Comparison of ENCODE assay signal across 18 cellular contexts in the genomic region with DNA sequence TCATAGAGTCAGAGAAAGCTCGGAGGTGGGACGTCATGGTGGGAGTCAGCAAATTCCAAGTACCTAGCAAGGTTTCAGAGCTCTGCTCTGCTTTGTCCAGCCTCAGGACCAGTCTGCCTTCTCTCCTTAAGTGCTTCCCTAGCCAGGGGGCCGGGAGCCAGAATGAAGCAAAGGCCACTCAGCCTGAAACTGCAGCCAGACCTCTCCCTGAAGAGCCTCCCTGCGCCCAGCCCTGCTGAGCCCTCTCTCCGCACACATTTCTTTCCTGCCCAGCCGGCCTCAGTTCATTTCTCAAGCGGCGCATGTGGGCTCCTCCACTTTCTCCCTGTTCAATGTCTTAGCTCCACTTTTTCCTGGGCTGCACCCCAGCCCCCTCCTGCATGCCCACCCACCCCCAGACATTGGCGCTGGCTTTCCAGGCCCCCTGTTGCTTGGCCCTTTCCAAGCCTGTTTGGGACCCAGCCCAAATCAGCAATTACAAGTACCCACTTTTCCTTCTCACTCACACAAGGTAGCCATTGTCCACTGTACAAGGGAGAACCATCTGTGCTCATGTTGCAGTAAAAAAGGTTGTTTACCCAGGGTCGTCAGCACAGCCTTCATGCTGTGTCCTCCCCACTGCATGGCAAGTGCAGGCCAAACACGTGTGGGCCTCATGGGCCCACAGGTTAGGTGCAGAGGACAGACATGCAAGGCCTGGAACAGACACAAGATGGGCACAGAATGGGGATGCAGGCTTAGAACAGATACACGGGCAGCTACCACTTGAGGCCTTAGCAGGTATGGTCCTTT.
DNase-seq lines count a peak whose midpoint lies in the region; ATAC-seq, FAIRE-seq and TF ChIP-seq lines count a peak whose summit lies in the region.
"Had no signal": no experiment of that assay in that cellular context is flagged by ENCODE, and none has a peak within 500 bp of the region (broad histone marks: within the 10 kb centered on the region; RNA-seq: fewer than 3 reads in every experiment).

No MANE protein-coding gene starts in this region.

- H3K4me1 ChIP-seq in RWPE2 (ENCODE audit: insufficient read depth, poor library complexity, severe bottlenecking) (peaks cover 22% of the 10 kb centered on the region), HepG2 (ENCODE audit: insufficient read depth, low read length) (peaks cover 57% of the 10 kb centered on the region)
- H3K4me1 ChIP-seq: SJCRH30 had no signal

- no peak for TF ChIP-seq POLR2A in HepG2 (IDR thresholded peaks at IDR 0.05; ENCODE audit: insufficient read depth in 1 of 2, low read depth in 2 of 2, low read length in 2 of 2)

- no peaks in the 10 kb centered on the region for H3K27me3 ChIP-seq in RWPE2 (ENCODE audit: insufficient read depth, poor library complexity, severe bottlenecking)
- peaks cover 11 to 87% of the 10 kb centered on the region in 2 experiments for H3K27me3 ChIP-seq in HepG2 (ENCODE audit: control insufficient read depth in 1 of 2, insufficient read depth in 2 of 2, low read length in 2 of 2)
- H3K27me3 ChIP-seq: neural progenitor cell, SJCRH30 had no signal

- H3K4me3 Mint-ChIP-seq in activated T-cell treated with anti-CD3 and anti-CD28 coated beads, Interleukin-2, amount 50 U/mL, for 24 hours: no peak overlapping the region
- no peak overlapping the region for H3K4me3 Mint-ChIP-seq in activated T-cell treated with anti-CD3 and anti-CD28 coated beads, Interleukin-2, amount 50 U/mL, for 72 hours
- no peak overlapping the region for H3K4me3 Mint-ChIP-seq in type B pancreatic cell
- H3K4me3 Mint-ChIP-seq: neural progenitor cell had no signal

- TF ChIP-seq EP300 in HepG2 (IDR thresholded peaks at IDR 0.05; ENCODE audit: low read depth in 2 of 2, low read length in 2 of 2) (no peak; a peak in 1 of 4 replicates), HepG2 (CRISPR knock-in tag; IDR thresholded peaks at IDR 0.05; ENCODE audit: borderline replicate concordance) (no peak)

- no peak for TF ChIP-seq RAD21 in HepG2 (CRISPR knock-in tag; IDR thresholded peaks at IDR 0.05)

- H3K9me3 ChIP-seq in RWPE2 (ENCODE audit: severe bottlenecking) (peaks cover 2% of the 10 kb centered on the region), HepG2 (ENCODE audit: low read length) (peaks cover 6% of the 10 kb centered on the region; the same call in 1 of the 2 replicates)
- H3K9me3 ChIP-seq: SJCRH30 had no signal

- H3K36me3 ChIP-seq in RWPE2 (ENCODE audit: low read depth) (no peaks in the 10 kb centered on the region), HepG2 (replicated peaks in 1 of 2; ENCODE audit: control insufficient read depth in 1 of 2, insufficient read depth in 2 of 2, low read length in 2 of 2) (no peaks in the 10 kb centered on the region)
- H3K36me3 ChIP-seq: neural progenitor cell, SJCRH30 had no signal

- TF ChIP-seq CTCF in RWPE2 (IDR thresholded peaks at IDR 0.05; ENCODE audit: poor library complexity, severe bottlenecking) (no peak), HepG2 (CRISPR knock-in tag; IDR thresholded peaks at IDR 0.05) (no peak), type B pancreatic cell (conservative IDR thresholded peaks at IDR 0.05) (no peak)

- no peaks in the 10 kb centered on the region for H4K20me1 ChIP-seq in HepG2 (ENCODE audit: insufficient read depth, low read length)

- H3K27ac ChIP-seq in RWPE2 (ENCODE audit: poor library complexity, severe bottlenecking): no peak overlapping the region
- no peak overlapping the region for H3K27ac ChIP-seq in HepG2 (ENCODE audit: extremely low read length, insufficient read depth, low read length)
- H3K27ac ChIP-seq: C4-2B, neural progenitor cell, SJCRH30 had no signal

- DNase-seq in activated T-cell treated with anti-CD3 and anti-CD28 coated beads, Interleukin-2, amount 50 U/mL, for 24 hours: peak; percentile 11
- no peak for DNase-seq in activated T-cell treated with anti-CD3 and anti-CD28 coated beads, Interleukin-2, amount 50 U/mL, for 72 hours
- DNase-seq in RWPE2 (ENCODE audit: low spot score) (peak; percentile 22), HepG2 (ENCODE audit: low spot score) (no peak), type B pancreatic cell (ENCODE audit: extremely low spot score, unreplicated experiment) (peak; percentile 60), UCSD-AML1 (lab: John Stamatoyannopoulos, UW; ENCODE audit: unreplicated experiment) (no peak)
- DNase-seq: activated T-cell treated with anti-CD3 and anti-CD28 coated beads, Interleukin-2, amount 50 U/mL, for 1 hour; left colon; NCI-H1417 treated with DMSO at 0.1 percent for 48 hours; NCI-H2107; NCI-H774; SJCRH30; T-helper 1 cell had no signal

- H3K36me3 Mint-ChIP-seq in activated T-cell treated with anti-CD3 and anti-CD28 coated beads, Interleukin-2, amount 50 U/mL, for 24 hours (ENCODE audit: low read depth): no peaks in the 10 kb centered on the region
- H3K36me3 Mint-ChIP-seq in activated T-cell treated with anti-CD3 and anti-CD28 coated beads, Interleukin-2, amount 50 U/mL, for 72 hours (ENCODE audit: insufficient read depth in 2 of 2): no peaks in the 10 kb centered on the region
- no peaks in the 10 kb centered on the region for H3K36me3 Mint-ChIP-seq in type B pancreatic cell
- H3K36me3 Mint-ChIP-seq: activated naive CD4-positive, alpha-beta T cell treated with anti-CD3 and anti-CD28 coated beads, Interleukin-2, amount 50 U/mL, for 72 hours; neural progenitor cell had no signal

- in situ Hi-C loops in HepG2 (cut with HindIII; ENCODE audit: extremely low pct_ligation_motif_present, low pct_unique_long_range_greater_than_20kb): no loop called here

- POLR2A ChIA-PET in HepG2 (lab: Yijun Ruan, JAX): no interaction called here

- H3K4me2 ChIP-seq in HepG2 (ENCODE audit: low read depth, low read length): no peak overlapping the region
- H3K4me2 ChIP-seq: neural progenitor cell had no signal

- H3K27me3 Mint-ChIP-seq in activated T-cell treated with anti-CD3 and anti-CD28 coated beads, Interleukin-2, amount 50 U/mL, for 24 hours: peaks cover 13% of the 10 kb centered on the region
- H3K27me3 Mint-ChIP-seq in activated T-cell treated with anti-CD3 and anti-CD28 coated beads, Interleukin-2, amount 50 U/mL, for 72 hours (ENCODE audit: low read depth): peaks cover 37% of the 10 kb centered on the region
- peaks cover 24% of the 10 kb centered on the region for H3K27me3 Mint-ChIP-seq in type B pancreatic cell

- WGBS in HepG2 (ENCODE audit: low lambda C conversion rate): 37% methylated on average over 12 of the region's 12 CpGs

- no peak for FAIRE-seq in HepG2 (lab: Jason Lieb, UNC)

- intact Hi-C loops in HepG2 (cut with micrococcal nuclease; ENCODE audit: unreplicated experiment): no loop called here

- H3K79me2 ChIP-seq in HepG2 (ENCODE audit: insufficient read depth, low read length): no peaks in the 10 kb centered on the region

- no peak overlapping the region for H2AFZ ChIP-seq in HepG2 (ENCODE audit: low read length)
- H2AFZ ChIP-seq: neural progenitor cell had no signal

- H3K27ac Mint-ChIP-seq in activated T-cell treated with anti-CD3 and anti-CD28 coated beads, Interleukin-2, amount 50 U/mL, for 24 hours: no peak overlapping the region
- no peak overlapping the region for H3K27ac Mint-ChIP-seq in activated T-cell treated with anti-CD3 and anti-CD28 coated beads, Interleukin-2, amount 50 U/mL, for 72 hours
- H3K27ac Mint-ChIP-seq in type B pancreatic cell: no peak overlapping the region
- H3K27ac Mint-ChIP-seq: activated naive CD4-positive, alpha-beta T cell treated with anti-CD3 and anti-CD28 coated beads, Interleukin-2, amount 50 U/mL, for 72 hours; neural progenitor cell had no signal

- peaks cover 1% of the 10 kb centered on the region for H3K4me1 Mint-ChIP-seq in activated T-cell treated with anti-CD3 and anti-CD28 coated beads, Interleukin-2, amount 50 U/mL, for 24 hours (ENCODE audit: low read depth)
- peaks cover 6% of the 10 kb centered on the region for H3K4me1 Mint-ChIP-seq in activated T-cell treated with anti-CD3 and anti-CD28 coated beads, Interleukin-2, amount 50 U/mL, for 72 hours (ENCODE audit: low read depth)
- H3K4me1 Mint-ChIP-seq in type B pancreatic cell (ENCODE audit: unreplicated experiment): peaks cover 16% of the 10 kb centered on the region

- no peak for ATAC-seq in activated T-cell treated with anti-CD3 and anti-CD28 coated beads, Interleukin-2, amount 50 U/mL, for 72 hours (replicated peaks in 1 of 2)
- ATAC-seq in RWPE2 (ENCODE audit: low read depth) (no peak), HepG2 (no peak), GM18511 (IDR thresholded peaks at IDR 0.05; ENCODE audit: unreplicated experiment) (no peak), HG03469 (IDR thresholded peaks at IDR 0.05; ENCODE audit: unreplicated experiment) (no peak)
- ATAC-seq: activated naive CD4-positive, alpha-beta T cell treated with anti-CD3 and anti-CD28 coated beads, Interleukin-2, amount 50 U/mL, for 72 hours; left colon had no signal

- H3K9me3 Mint-ChIP-seq in activated T-cell treated with anti-CD3 and anti-CD28 coated beads, Interleukin-2, amount 50 U/mL, for 24 hours: no peaks in the 10 kb centered on the region
- no peaks in the 10 kb centered on the region for H3K9me3 Mint-ChIP-seq in activated T-cell treated with anti-CD3 and anti-CD28 coated beads, Interleukin-2, amount 50 U/mL, for 72 hours
- peaks cover 7% of the 10 kb centered on the region for H3K9me3 Mint-ChIP-seq in type B pancreatic cell
- H3K9me3 Mint-ChIP-seq: activated naive CD4-positive, alpha-beta T cell treated with anti-CD3 and anti-CD28 coated beads, Interleukin-2, amount 50 U/mL, for 72 hours had no signal

- BruUV-seq in HepG2 (replicated peaks; lab: Mats Ljungman, UMichigan): no TSS peak

- CTCF ChIA-PET in HepG2 (lab: Yijun Ruan, JAX; ENCODE audit: low intra/inter-chr PET ratio, low total read pairs): no interaction called here

- H3K4me3 ChIP-seq in RWPE2 (ENCODE audit: severe bottlenecking) (no peak overlapping the region), HepG2 (replicated peaks in 1 of 3; ENCODE audit: insufficient read depth in 1 of 3, low read depth in 2 of 3, low read length in 3 of 3) (no peak overlapping the region)
- H3K4me3 ChIP-seq: neural progenitor cell, SJCRH30 had no signal

- no peak overlapping the region for H3K9ac ChIP-seq in HepG2 (ENCODE audit: insufficient read depth, low read depth, low read length)
- H3K9ac ChIP-seq: neural progenitor cell had no signal

TF ChIP-seq in HepG2, 621 proteins besides CTCF, POLR2A, EP300 and RAD21 (continues in another document):
- no peak for TF ChIP-seq ZNF263 (CRISPR knock-in tag; IDR thresholded peaks at IDR 0.05)
- TF ChIP-seq HMG20A (CRISPR knock-in tag; IDR thresholded peaks at IDR 0.05; ENCODE audit: borderline replicate concordance): peak; percentile 44; the same call in 1 of the 2 replicates
- TF ChIP-seq PCBP2 (optimal IDR thresholded peaks at IDR 0.05; ENCODE audit: low read depth, low read length, poor library complexity, severe bottlenecking): no peak

Comparison
In these comparisons a context has a peak if more than half of its experiments do, and no peak if none do; other contexts are left out.
1. DNase-seq: peak in activated T-cell treated with anti-CD3 and anti-CD28 coated beads, Interleukin-2, amount 50 U/mL, for 24 hours (single experiment), RWPE2 (single experiment) and type B pancreatic cell (single experiment); none in activated T-cell treated with anti-CD3 and anti-CD28 coated beads, Interleukin-2, amount 50 U/mL, for 72 hours (0 of 2), HepG2 (single experiment) and UCSD-AML1 (single experiment).